In the genomic region with DNA sequence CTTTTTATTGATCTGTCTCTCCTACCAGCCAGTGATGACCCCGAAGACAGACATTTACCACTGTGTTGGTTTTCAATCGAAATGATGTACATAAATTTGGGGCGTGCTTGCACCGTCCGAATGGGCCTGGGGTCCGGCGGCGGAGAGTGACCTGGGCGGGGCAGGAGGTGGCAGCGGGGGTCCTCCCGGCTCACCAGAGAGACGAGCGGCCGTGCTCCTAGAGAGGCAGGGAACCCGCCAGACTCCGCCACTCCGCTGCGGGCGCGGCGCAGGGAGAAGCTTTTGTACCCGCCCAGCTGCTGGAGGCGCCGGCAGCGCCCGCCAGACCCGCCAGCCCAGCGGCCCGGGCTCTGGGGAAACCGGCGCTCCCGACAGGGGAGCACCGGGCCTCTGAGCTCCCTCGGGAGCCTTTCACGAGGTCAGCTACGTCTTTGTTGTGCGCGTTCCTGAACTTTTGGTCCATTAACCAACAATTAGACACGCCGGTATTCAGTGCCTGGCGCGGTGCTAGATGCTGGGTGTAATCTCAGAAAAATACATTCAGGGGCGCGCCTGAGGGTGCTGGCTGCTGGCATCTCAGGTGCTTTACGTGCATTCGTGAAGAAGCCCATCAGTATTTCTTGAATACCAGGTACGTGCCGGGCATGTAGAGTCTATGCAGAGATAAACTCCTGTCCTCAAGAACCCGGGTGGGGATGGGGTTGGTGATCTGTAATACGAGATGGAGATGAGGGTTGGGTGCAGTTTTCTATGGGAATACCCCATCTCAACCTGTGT, we compare ENCODE assay signal across 8 cellular contexts. TPM values are rescaled to one million over a fixed set of nuclear protein-coding genes. Genes with fewer than 3 reads are reported as not detected.
DNase-seq lines count a peak whose midpoint lies in the region; ATAC-seq and TF ChIP-seq lines count a peak whose summit lies in the region.

A gene with protein sequence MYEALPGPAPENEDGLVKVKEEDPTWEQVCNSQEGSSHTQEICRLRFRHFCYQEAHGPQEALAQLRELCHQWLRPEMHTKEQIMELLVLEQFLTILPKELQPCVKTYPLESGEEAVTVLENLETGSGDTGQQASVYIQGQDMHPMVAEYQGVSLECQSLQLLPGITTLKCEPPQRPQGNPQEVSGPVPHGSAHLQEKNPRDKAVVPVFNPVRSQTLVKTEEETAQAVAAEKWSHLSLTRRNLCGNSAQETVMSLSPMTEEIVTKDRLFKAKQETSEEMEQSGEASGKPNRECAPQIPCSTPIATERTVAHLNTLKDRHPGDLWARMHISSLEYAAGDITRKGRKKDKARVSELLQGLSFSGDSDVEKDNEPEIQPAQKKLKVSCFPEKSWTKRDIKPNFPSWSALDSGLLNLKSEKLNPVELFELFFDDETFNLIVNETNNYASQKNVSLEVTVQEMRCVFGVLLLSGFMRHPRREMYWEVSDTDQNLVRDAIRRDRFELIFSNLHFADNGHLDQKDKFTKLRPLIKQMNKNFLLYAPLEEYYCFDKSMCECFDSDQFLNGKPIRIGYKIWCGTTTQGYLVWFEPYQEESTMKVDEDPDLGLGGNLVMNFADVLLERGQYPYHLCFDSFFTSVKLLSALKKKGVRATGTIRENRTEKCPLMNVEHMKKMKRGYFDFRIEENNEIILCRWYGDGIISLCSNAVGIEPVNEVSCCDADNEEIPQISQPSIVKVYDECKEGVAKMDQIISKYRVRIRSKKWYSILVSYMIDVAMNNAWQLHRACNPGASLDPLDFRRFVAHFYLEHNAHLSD (plus strand): TSS at position 285 of the 777 bp plus-strand sequence. CDS start 2,242 bp downstream, outside the sequence.

- no peak within 1 kb of the TSS for H3K27ac Mint-ChIP-seq in CD4-positive, alpha-beta T cell
- H3K27ac Mint-ChIP-seq in mesothelial cell of epicardium, result peak within 1 kb of the TSS; percentile 75

- peaks cover 8% of the 10 kb centered on the region for H3K4me1 Mint-ChIP-seq in CD4-positive, alpha-beta T cell (ENCODE audit: low read depth)
- peaks cover 11% of the 10 kb centered on the region for H3K4me1 Mint-ChIP-seq in mesothelial cell of epicardium

- peaks cover 4% of the 10 kb centered on the region for H3K9me3 ChIP-seq in CD4-positive, alpha-beta T cell (ENCODE audit: control insufficient read depth, low read length)

- no peak within 1 kb of the TSS for H3K27ac ChIP-seq in CD4-positive, alpha-beta T cell (ENCODE audit: low read depth, low read length)

- H3K27me3 ChIP-seq in CD4-positive, alpha-beta T cell (ENCODE audit: control insufficient read depth, insufficient read depth, low read length), result peaks cover 33% of the 10 kb centered on the region

- peak in 6 of 10 experiments; percentile 13 to 48 (median 19) for DNase-seq in CD4-positive, alpha-beta T cell
- DNase-seq in NCI-H748 (lab: John Stamatoyannopoulos, UW; ENCODE audit: unreplicated experiment) (peak; percentile 95), epidermal melanocyte (ENCODE audit: insufficient read length, low spot score) (peak; percentile 28), mesothelial cell of epicardium (ENCODE audit: low spot score in 2 of 2, unreplicated experiment in 2 of 2) (peak; percentile 49 to 75)
- DNase-seq in activated CD8-positive, alpha-beta memory T cell treated with anti-CD3 and anti-CD28 coated beads for 48 hours (ENCODE audit: low read depth in 2 of 3, low spot score in 2 of 3), result peak; percentile 34 to 50 (median 43)
- peak; percentile 19 to 21 for DNase-seq in stimulated activated CD8-positive, alpha-beta memory T cell treated with anti-CD3 and anti-CD28 coated beads, Interleukin-2, amount 100 ng/mL, for 1 hour (ENCODE audit: low read depth in 2 of 2)

- H3K27me3 Mint-ChIP-seq in CD4-positive, alpha-beta T cell, result peaks cover 48% of the 10 kb centered on the region
- H3K27me3 Mint-ChIP-seq in mesothelial cell of epicardium (ENCODE audit: low read depth), result no peaks in the 10 kb centered on the region

- POLR2A ChIA-PET in CD4-positive, alpha-beta T cell (lab: Charles Lee), result interaction anchor here (0.8 to 1.2 kb wide), 3 partner anchors 11 to 29 kb away, joined by 3 to 12 read pairs (median 3); partner anchors contain the start of genes ZKSCAN4 and ZSCAN26

- no peaks in the 10 kb centered on the region for H3K9me3 Mint-ChIP-seq in CD4-positive, alpha-beta T cell
- H3K9me3 Mint-ChIP-seq in mesothelial cell of epicardium, result peaks cover 10% of the 10 kb centered on the region

- intact Hi-C loops in CD4-positive, alpha-beta T cell (cut with DNase I, micrococcal nuclease), result no loop called here

- CTCF ChIA-PET in CD4-positive, alpha-beta T cell (lab: Charles Lee), result interaction anchor here (1.6 kb wide), 1 partner anchor 75 kb away, joined by 6 read pairs; no protein-coding TSS in a partner anchor

- H3K4me3 Mint-ChIP-seq in CD4-positive, alpha-beta T cell, result peak within 1 kb of the TSS; percentile 67
- H3K4me3 Mint-ChIP-seq in mesothelial cell of epicardium, result peak within 1 kb of the TSS; percentile 92

- no peak for TF ChIP-seq CTCF in CD4-positive, alpha-beta T cell (IDR thresholded peaks at IDR 0.05)
- no peak for TF ChIP-seq CTCF in mesothelial cell of epicardium (IDR thresholded peaks at IDR 0.05; ENCODE audit: unreplicated experiment)

- peak; percentile 55 for ATAC-seq in CD4-positive, alpha-beta T cell (ENCODE audit: poor library complexity)
- peak; percentile 74 for ATAC-seq in GM19372 (IDR thresholded peaks at IDR 0.05; ENCODE audit: low read depth, unreplicated experiment)
- peak; percentile 80 for ATAC-seq in HG03571 (IDR thresholded peaks at IDR 0.05; ENCODE audit: unreplicated experiment)

- H3K36me3 Mint-ChIP-seq in CD4-positive, alpha-beta T cell (ENCODE audit: low read depth), result peaks cover 21% of the 10 kb centered on the region
- H3K36me3 Mint-ChIP-seq in mesothelial cell of epicardium, result peaks cover 24% of the 10 kb centered on the region

RNA-seq across cellular contexts. Expression of the gene that starts here (rescaled TPM):
- total RNA-seq in CD4-positive, alpha-beta T cell, result 1 to 10 TPM; 1.3 to 1.4 TPM
- total RNA-seq in mesothelial cell of epicardium, result 8.9 to 9.4 TPM (median 9.2 TPM) in 3 replicates

Comparison
In these comparisons a context has a peak if more than half of its experiments do, and no peak if none do; other contexts are left out.
1. DNase-seq: peak in every context shown above with its lines; median percentile 95 in NCI-H748; 62 in mesothelial cell of epicardium; 43 in activated CD8-positive, alpha-beta memory T cell treated with anti-CD3 and anti-CD28 coated beads for 48 hours; 28 in epidermal melanocyte; 20 in stimulated activated CD8-positive, alpha-beta memory T cell treated with anti-CD3 and anti-CD28 coated beads, Interleukin-2, amount 100 ng/mL, for 1 hour; 19 in CD4-positive, alpha-beta T cell.